ENCODE assay signal across 26 cellular contexts in the genomic region with DNA sequence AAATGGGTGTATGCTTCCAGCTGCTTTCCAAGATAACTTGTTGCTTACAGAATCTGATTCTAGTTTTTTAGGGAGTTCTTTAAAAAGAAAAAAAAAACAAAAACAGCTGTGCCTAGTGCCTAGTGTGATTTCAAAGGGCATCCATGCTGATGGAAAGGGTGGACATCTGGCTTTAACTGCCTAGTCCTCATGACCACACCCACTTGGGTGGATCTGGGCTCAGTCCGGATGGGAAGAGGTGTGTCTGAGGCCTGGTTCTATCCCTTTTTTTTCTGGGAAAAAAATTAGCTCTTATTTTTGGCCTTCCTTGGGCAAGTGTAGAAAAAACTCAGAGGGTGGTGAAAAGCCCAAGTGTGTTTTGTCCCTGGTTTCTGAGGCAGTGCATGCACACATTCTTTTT.
"Had no signal": no experiment of that assay in that cellular context is flagged by ENCODE, and none has a peak within 500 bp of the region (broad histone marks: within the 10 kb centered on the region; RNA-seq: fewer than 3 reads in every experiment).

No MANE protein-coding gene starts in this region.

- H3K9me3 ChIP-seq: left lung, neutrophil, psoas muscle, right lobe of liver, stomach, testis, thyroid gland, transverse colon, upper lobe of left lung, vagina had no signal

- H3K27me3 ChIP-seq: left lung, neural progenitor cell, neutrophil, right lobe of liver, stomach, testis, thyroid gland, transverse colon, upper lobe of left lung, vagina had no signal

- ATAC-seq: left colon; left lung; natural killer cell; psoas muscle; right lobe of liver; stimulated activated naive B cell treated with anti-CD40 and anti-IgM and Interleukin-4, amounts not matched to agents 10 μg/mL and 1 μg/mL and 100 μg/mL, for 72 hours; stimulated activated naive CD8-positive, alpha-beta T cell treated with anti-CD3 and anti-CD28 coated beads, Interleukin-15, Interleukin-2, amounts not matched to agents 100 U/mL and 50 U/mL, for 24 hours had no signal

- H3K4me3 ChIP-seq: left lung, lung, neural progenitor cell, psoas muscle, right lobe of liver, smooth muscle cell, stomach, testis, thyroid gland, transverse colon, upper lobe of left lung, vagina had no signal

- DNase-seq: hippocampal formation; kidney glomerular epithelial cell; left colon; left lung; mesendoderm; naive B cell; natural killer cell; nephron progenitor cell; occipital lobe; psoas muscle; right lobe of liver; stimulated activated CD4-positive, alpha-beta T cell treated with anti-CD3 and anti-CD28 coated beads, Interleukin-1b, Interleukin-23, amount 100 ng/mL, for 48 hours; stimulated activated CD4-positive, alpha-beta T cell treated with anti-CD3 and anti-CD28 coated beads, Interleukin-2, amount 100 ng/mL, for 48 hours; stimulated activated naive B cell treated with anti-CD40 and anti-IgM and Interleukin-4, amounts not matched to agents 10 μg/mL and 1 μg/mL and 100 μg/mL, for 72 hours; stimulated activated naive CD8-positive, alpha-beta T cell treated with anti-CD3 and anti-CD28 coated beads, Interleukin-15, Interleukin-2, amounts not matched to agents 100 U/mL and 50 U/mL, for 24 hours; stomach; testis; thyroid gland; transverse colon; upper lobe of left lung had no signal

- H3K36me3 ChIP-seq: left lung, neural progenitor cell, neutrophil, right lobe of liver, stomach, thyroid gland, transverse colon, upper lobe of left lung, vagina had no signal

- H3K4me1 ChIP-seq: left lung, neural progenitor cell, parathyroid adenoma, psoas muscle, right lobe of liver, transverse colon, upper lobe of left lung, vagina had no signal

- H3K27ac ChIP-seq: left lung, neural progenitor cell, neutrophil, parathyroid adenoma, psoas muscle, right lobe of liver, stomach, testis, thyroid gland, transverse colon, upper lobe of left lung, vagina had no signal
